ENCODE assay signal across 8 cellular contexts in genomic region chr2:96637385-96638143, GRCh38. TPM values are rescaled to one million over a fixed set of nuclear protein-coding genes. Genes with fewer than 3 reads are reported as not detected.
A peak's percentile ranks its signal among the peaks of the same experiment; 100 is the strongest.
DNase-seq lines count a peak whose midpoint lies in the region; ATAC-seq and TF ChIP-seq lines count a peak whose summit lies in the region.

No MANE protein-coding gene starts in this region.

- H3K27ac Mint-ChIP-seq in activated T-helper 1 cell treated with anti-CD3 and anti-CD28 coated beads, Interleukin-12 subunit alpha, Interleukin-12 subunit beta, Interleukin-2, Interleukin-4 antibody, amounts not matched to agents 30 ng/mL and 10 ng/mL and 1 ng/mL, durations not matched to agents 14 hours and 24 hours and 36 hours, result peak overlapping the region; percentile 97
- H3K27ac Mint-ChIP-seq in natural killer cell, result peak overlapping the region; percentile 94 to 97

- no peaks in the 10 kb centered on the region for H3K9me3 Mint-ChIP-seq in activated T-helper 1 cell treated with anti-CD3 and anti-CD28 coated beads, Interleukin-12 subunit alpha, Interleukin-12 subunit beta, Interleukin-2, Interleukin-4 antibody, amounts not matched to agents 30 ng/mL and 10 ng/mL and 1 ng/mL, durations not matched to agents 14 hours and 24 hours and 36 hours
- H3K9me3 Mint-ChIP-seq in natural killer cell, result no peaks in the 10 kb centered on the region

- DNase-seq in CD1c-positive myeloid dendritic cell (ENCODE audit: extremely low spot score), result peak; percentile 96
- DNase-seq in Panc1 (ENCODE audit: low read depth, low spot score), result no peak
- DNase-seq in activated T-helper 1 cell treated with anti-CD3 and anti-CD28 coated beads, Interleukin-12 subunit alpha, Interleukin-12 subunit beta, Interleukin-2, Interleukin-4 antibody, amounts not matched to agents 30 ng/mL and 10 ng/mL and 1 ng/mL, durations not matched to agents 14 hours and 24 hours and 36 hours (ENCODE audit: low spot score), result peak; percentile 79
- DNase-seq in fibroblast of mammary gland (ENCODE audit: low read depth), result peak; percentile 89
- peak; percentile 82 for DNase-seq in natural killer cell
- peak; percentile 65 to 87 (median 79) for DNase-seq in stimulated activated naive CD4-positive, alpha-beta T cell (lab: John Stamatoyannopoulos, UW)

- peaks cover 39% of the 10 kb centered on the region for H3K4me1 Mint-ChIP-seq in activated T-helper 1 cell treated with anti-CD3 and anti-CD28 coated beads, Interleukin-12 subunit alpha, Interleukin-12 subunit beta, Interleukin-2, Interleukin-4 antibody, amounts not matched to agents 30 ng/mL and 10 ng/mL and 1 ng/mL, durations not matched to agents 14 hours and 24 hours and 36 hours (ENCODE audit: low read depth)
- H3K4me1 Mint-ChIP-seq in natural killer cell, result peaks cover 33 to 34% of the 10 kb centered on the region in 2 donors

- H3K4me3 ChIP-seq in Panc1 (ENCODE audit: low read depth in 2 of 2, low read length in 2 of 2), result peak overlapping the region; percentile 76 to 86
- peak overlapping the region; percentile 75 for H3K4me3 ChIP-seq in fibroblast of mammary gland (ENCODE audit: control insufficient read depth, low read depth, low read length)

- peak overlapping the region; percentile 90 for H3K27ac ChIP-seq in Panc1 (ENCODE audit: low read length)

- peaks cover 21% of the 10 kb centered on the region for H3K36me3 Mint-ChIP-seq in activated T-helper 1 cell treated with anti-CD3 and anti-CD28 coated beads, Interleukin-12 subunit alpha, Interleukin-12 subunit beta, Interleukin-2, Interleukin-4 antibody, amounts not matched to agents 30 ng/mL and 10 ng/mL and 1 ng/mL, durations not matched to agents 14 hours and 24 hours and 36 hours (ENCODE audit: low read depth)
- H3K36me3 Mint-ChIP-seq in natural killer cell, result no peaks in the 10 kb centered on the region

- in situ Hi-C loops in Panc1 (cut with HindIII; ENCODE audit: low pct_unique_long_range_greater_than_20kb, low sequenced_read_pairs), result no loop called here

- no peak for TF ChIP-seq CTCF in Panc1 (IDR thresholded peaks at IDR 0.05)
- TF ChIP-seq CTCF in fibroblast of mammary gland (conservative IDR thresholded peaks at IDR 0.05; ENCODE audit: control insufficient read depth, insufficient read depth, low read depth, low read length), result no peak
- no peak for TF ChIP-seq CTCF in natural killer cell (IDR thresholded peaks at IDR 0.05)

- H3K27me3 Mint-ChIP-seq in activated T-helper 1 cell treated with anti-CD3 and anti-CD28 coated beads, Interleukin-12 subunit alpha, Interleukin-12 subunit beta, Interleukin-2, Interleukin-4 antibody, amounts not matched to agents 30 ng/mL and 10 ng/mL and 1 ng/mL, durations not matched to agents 14 hours and 24 hours and 36 hours (ENCODE audit: insufficient read depth), result peaks cover 9% of the 10 kb centered on the region
- peaks cover 0 to 3% of the 10 kb centered on the region in 2 donors for H3K27me3 Mint-ChIP-seq in natural killer cell (ENCODE audit: low read depth in 2 of 2)

- no TSS peak for BruUV-seq in Panc1 (replicated peaks; lab: Mats Ljungman, UMichigan)

- CTCF ChIA-PET in Panc1 (lab: Charles Lee), result no interaction called here

- H3K4me1 ChIP-seq in Panc1 (ENCODE audit: control insufficient read depth, insufficient read depth, low read length), result peaks cover 10% of the 10 kb centered on the region

- H3K27me3 ChIP-seq in Panc1 (ENCODE audit: control insufficient read depth, insufficient read depth, low read length), result no peaks in the 10 kb centered on the region

- peaks cover 5% of the 10 kb centered on the region; the same call in 1 of the 2 replicates for H3K36me3 ChIP-seq in Panc1 (ENCODE audit: control insufficient read depth, insufficient read depth, low read length)

- intact Hi-C loops in Panc1 (cut with micrococcal nuclease; ENCODE audit: unreplicated experiment), result no loop called here
- intact Hi-C loops in activated T-helper 1 cell treated with anti-CD3 and anti-CD28 coated beads, Interleukin-12 subunit alpha, Interleukin-12 subunit beta, Interleukin-2, Interleukin-4 antibody, amounts not matched to agents 30 ng/mL and 10 ng/mL and 1 ng/mL, durations not matched to agents 14 hours and 24 hours and 36 hours (cut with micrococcal nuclease), result loop anchor here (1.0 to 5.0 kb wide), 12 partner anchors 21 to 430 kb away; partner anchors contain the start of genes ANKRD39, ARID5A, CIAO1 and CNNM3
- intact Hi-C loops in natural killer cell (cut with micrococcal nuclease), result loop anchor here (1.0 to 5.0 kb wide), 4 partner anchors 20 to 123 kb away; partner anchors contain the start of genes ARID5A, CNNM4 and LMAN2L

- POLR2A ChIA-PET in Panc1 (lab: Charles Lee), result no interaction called here

- no peaks in the 10 kb centered on the region for H3K9me3 ChIP-seq in Panc1 (ENCODE audit: control insufficient read depth, insufficient read depth, low read depth, low read length)

- ATAC-seq in GM19395 (IDR thresholded peaks at IDR 0.05; ENCODE audit: unreplicated experiment), result peak; percentile 70
- peak; percentile 65 for ATAC-seq in HG03520 (IDR thresholded peaks at IDR 0.05; ENCODE audit: unreplicated experiment)
- ATAC-seq in Panc1, result peak; percentile 95
- peak; percentile 81 to 92 (median 82) for ATAC-seq in natural killer cell

- H3K4me3 Mint-ChIP-seq in activated T-helper 1 cell treated with anti-CD3 and anti-CD28 coated beads, Interleukin-12 subunit alpha, Interleukin-12 subunit beta, Interleukin-2, Interleukin-4 antibody, amounts not matched to agents 30 ng/mL and 10 ng/mL and 1 ng/mL, durations not matched to agents 14 hours and 24 hours and 36 hours, result peak overlapping the region; percentile 98
- H3K4me3 Mint-ChIP-seq in natural killer cell, result peak overlapping the region; percentile 93

RNA-seq across cellular contexts. Expression of gene KANSL3, which starts 0.5 kb away (rescaled TPM):
- 50.3 TPM for total RNA-seq in Panc1 (2021; ENCODE audit: unreplicated experiment)
- 30.6 TPM for polyA plus RNA-seq in Panc1 (2012; ENCODE audit: insufficient read length)
- total RNA-seq in activated T-helper 1 cell treated with anti-CD3 and anti-CD28 coated beads, Interleukin-12 subunit alpha, Interleukin-12 subunit beta, Interleukin-2, Interleukin-4 antibody, amounts not matched to agents 30 ng/mL and 10 ng/mL and 1 ng/mL, durations not matched to agents 14 hours and 24 hours and 36 hours, result 51.8 and 55.0 TPM in 2 replicates
- 10 to 100 TPM; 73.9 to 98.0 (median 83.5) TPM for total RNA-seq in natural killer cell

RNA-seq across cellular contexts. Expression of gene FER1L5, which starts 5.0 kb away (rescaled TPM):
- total RNA-seq in Panc1 (2021; ENCODE audit: unreplicated experiment), result not detected
- polyA plus RNA-seq in Panc1 (2012; ENCODE audit: insufficient read length), result 0.06 TPM
- not detected in 2 replicates for total RNA-seq in activated T-helper 1 cell treated with anti-CD3 and anti-CD28 coated beads, Interleukin-12 subunit alpha, Interleukin-12 subunit beta, Interleukin-2, Interleukin-4 antibody, amounts not matched to agents 30 ng/mL and 10 ng/mL and 1 ng/mL, durations not matched to agents 14 hours and 24 hours and 36 hours
- total RNA-seq in natural killer cell, result not detected
